In the genomic region with DNA sequence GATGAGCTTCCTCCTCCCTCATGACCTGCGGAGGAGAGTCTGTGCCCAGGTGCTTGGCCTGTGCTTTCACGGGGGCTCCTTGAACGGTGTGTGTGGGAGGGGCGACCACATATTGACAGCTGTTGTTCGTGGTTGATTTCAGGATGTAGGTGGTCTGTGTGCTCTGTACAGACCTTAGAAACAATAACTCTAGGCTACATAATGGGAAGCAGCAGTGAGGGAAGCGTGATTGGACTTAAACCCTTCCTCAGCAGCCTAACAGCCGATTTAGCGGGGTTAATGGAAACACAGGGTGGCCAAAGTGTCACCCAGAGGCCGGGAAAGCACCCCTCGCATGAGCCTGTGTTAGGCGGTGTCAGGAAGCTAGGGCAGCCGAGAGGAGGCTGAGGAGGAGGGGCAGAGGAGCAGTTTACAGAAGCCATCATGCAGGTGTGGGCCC, we compare ENCODE assay signal across 8 cellular contexts. TPM values are rescaled to one million over a fixed set of nuclear protein-coding genes. Genes with fewer than 3 reads are reported as not detected.
DNase-seq lines count a peak whose midpoint lies in the region; ATAC-seq lines count a peak whose summit lies in the region.

No MANE protein-coding gene starts in this region.

- peak; percentile 41 for DNase-seq in activated T-cell treated with anti-CD3 and anti-CD28 coated beads, Interleukin-2, amount 50 U/mL, for 24 hours
- DNase-seq in stimulated activated CD4-positive, alpha-beta T cell treated with anti-CD3 and anti-CD28 coated beads, Interleukin-4, amount 100 ng/mL, for 24 hours: peak; percentile 6
- DNase-seq in left ventricle myocardium superior (no peak), HUDEP-2 (lab: John Stamatoyannopoulos, UW; ENCODE audit: unreplicated experiment in 76 of 76) (no peak), glomerular visceral epithelial cell (ENCODE audit: extremely low spot score) (no peak)

- H3K27me3 Mint-ChIP-seq in activated T-cell treated with anti-CD3 and anti-CD28 coated beads, Interleukin-2, amount 50 U/mL, for 24 hours: no peaks in the 10 kb centered on the region

- peak overlapping the region; percentile 24 for H3K27ac Mint-ChIP-seq in activated T-cell treated with anti-CD3 and anti-CD28 coated beads, Interleukin-2, amount 50 U/mL, for 24 hours

- H3K9me3 Mint-ChIP-seq in activated T-cell treated with anti-CD3 and anti-CD28 coated beads, Interleukin-2, amount 50 U/mL, for 24 hours: no peaks in the 10 kb centered on the region

- H3K4me3 Mint-ChIP-seq in activated T-cell treated with anti-CD3 and anti-CD28 coated beads, Interleukin-2, amount 50 U/mL, for 24 hours: no peak overlapping the region

- H3K36me3 Mint-ChIP-seq in activated T-cell treated with anti-CD3 and anti-CD28 coated beads, Interleukin-2, amount 50 U/mL, for 24 hours (ENCODE audit: low read depth): peaks cover 32% of the 10 kb centered on the region

- peaks cover 19% of the 10 kb centered on the region for H3K4me1 Mint-ChIP-seq in activated T-cell treated with anti-CD3 and anti-CD28 coated beads, Interleukin-2, amount 50 U/mL, for 24 hours (ENCODE audit: low read depth)

- intact Hi-C loops in left ventricle myocardium superior (cut with micrococcal nuclease): no loop called here

- ATAC-seq in GM19438 (IDR thresholded peaks at IDR 0.05; ENCODE audit: low read depth, unreplicated experiment): peak; percentile 71
- ATAC-seq in HG03196 (IDR thresholded peaks at IDR 0.05; ENCODE audit: unreplicated experiment): peak; percentile 64
- ATAC-seq in left ventricle myocardium superior: no peak
- no peak for ATAC-seq in HG02938 (IDR thresholded peaks at IDR 0.05; ENCODE audit: unreplicated experiment)

RNA-seq across cellular contexts. Expression of a gene that starts 56.0 kb away (rescaled TPM):
- 18.7 TPM for total RNA-seq in left ventricle myocardium superior

Comparison
In these comparisons a context has a peak if more than half of its experiments do, and no peak if none do; other contexts are left out.
1. ATAC-seq: peak in GM19438 (single experiment) and HG03196 (single experiment); none in left ventricle myocardium superior (single experiment) and HG02938 (single experiment).
2. DNase-seq: peak in activated T-cell treated with anti-CD3 and anti-CD28 coated beads, Interleukin-2, amount 50 U/mL, for 24 hours (single experiment) and stimulated activated CD4-positive, alpha-beta T cell treated with anti-CD3 and anti-CD28 coated beads, Interleukin-4, amount 100 ng/mL, for 24 hours (single experiment); none in left ventricle myocardium superior (single experiment), HUDEP-2 (0 of 76) and glomerular visceral epithelial cell (single experiment).